ENCODE assay signal across 29 cellular contexts in the genomic region with DNA sequence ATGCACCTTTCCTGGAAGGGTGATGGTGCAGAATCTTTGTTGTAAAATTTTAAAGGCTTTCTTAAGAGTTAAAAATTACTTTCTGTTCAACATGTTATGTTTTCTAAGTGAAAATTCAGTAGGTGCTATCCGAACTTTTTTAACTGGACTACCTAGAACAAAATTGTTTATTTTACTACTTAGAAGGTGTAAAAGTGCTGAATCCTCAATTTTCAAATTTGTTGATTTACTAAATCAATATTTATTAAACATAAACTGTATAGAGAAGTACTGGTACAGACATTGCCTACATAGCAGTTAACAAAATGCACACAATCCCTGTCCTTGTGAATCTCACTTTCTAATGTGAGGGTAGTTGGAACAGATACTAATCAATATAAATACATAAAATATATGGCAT.
"Had no signal": no experiment of that assay in that cellular context is flagged by ENCODE, and none has a peak within 500 bp of the region (broad histone marks: within the 10 kb centered on the region; RNA-seq: fewer than 3 reads in every experiment).

No MANE protein-coding gene starts in this region.

- H3K36me3 Mint-ChIP-seq: stimulated activated effector memory CD8-positive, alpha-beta T cell treated with anti-CD3 and anti-CD28 coated beads, Interleukin-12 subunit alpha, Interleukin-12 subunit beta, amount 100 ng/mL, for 72 hours; stimulated activated memory B cell treated with anti-CD40 and anti-IgM and Interleukin-4, amounts not matched to agents 10 μg/mL and 1 μg/mL and 100 μg/mL, for 72 hours; stimulated activated naive B cell treated with anti-CD40 and anti-IgM and Interleukin-4, amounts not matched to agents 10 μg/mL and 1 μg/mL and 100 μg/mL, for 72 hours; type B pancreatic cell had no signal

- H3K9me3 Mint-ChIP-seq: stimulated activated effector memory CD8-positive, alpha-beta T cell treated with anti-CD3 and anti-CD28 coated beads, Interleukin-12 subunit alpha, Interleukin-12 subunit beta, amount 100 ng/mL, for 72 hours; stimulated activated memory B cell treated with anti-CD40 and anti-IgM and Interleukin-4, amounts not matched to agents 10 μg/mL and 1 μg/mL and 100 μg/mL, for 72 hours; stimulated activated naive B cell treated with anti-CD40 and anti-IgM and Interleukin-4, amounts not matched to agents 10 μg/mL and 1 μg/mL and 100 μg/mL, for 72 hours; stimulated activated naive CD8-positive, alpha-beta T cell treated with anti-CD3 and anti-CD28 coated beads, Interleukin-15, amount 100 ng/mL, for 72 hours; stimulated activated naive CD8-positive, alpha-beta T cell treated with anti-CD3 and anti-CD28 coated beads, Interleukin-15, Interleukin-2, amounts not matched to agents 100 ng/mL and 50 ng/mL, for 24 hours; type B pancreatic cell had no signal

- H3K27ac Mint-ChIP-seq: stimulated activated effector memory CD8-positive, alpha-beta T cell treated with anti-CD3 and anti-CD28 coated beads, Interleukin-12 subunit alpha, Interleukin-12 subunit beta, amount 100 ng/mL, for 72 hours; stimulated activated memory B cell treated with anti-CD40 and anti-IgM and Interleukin-4, amounts not matched to agents 10 μg/mL and 1 μg/mL and 100 μg/mL, for 72 hours; stimulated activated naive B cell treated with anti-CD40 and anti-IgM and Interleukin-4, amounts not matched to agents 10 μg/mL and 1 μg/mL and 100 μg/mL, for 72 hours; stimulated activated naive CD8-positive, alpha-beta T cell treated with anti-CD3 and anti-CD28 coated beads, Interleukin-15, Interleukin-2, amounts not matched to agents 100 ng/mL and 50 ng/mL, for 24 hours; type B pancreatic cell had no signal

- H3K4me1 ChIP-seq: suprapubic skin, testis, thyroid gland, tibial nerve, transverse colon, upper lobe of left lung, upper lobe of right lung, uterus, vagina had no signal

- FAIRE-seq: urothelium cell line had no signal

- H3K27me3 ChIP-seq: stomach, suprapubic skin, testis, thyroid gland, tibial artery, tibial nerve, transverse colon, upper lobe of left lung, upper lobe of right lung, uterus, vagina had no signal

- ATAC-seq: stimulated activated effector memory CD8-positive, alpha-beta T cell treated with anti-CD3 and anti-CD28 coated beads, Interleukin-12 subunit alpha, Interleukin-12 subunit beta, amount 100 ng/mL, for 72 hours; stimulated activated memory B cell treated with anti-CD40 and anti-IgM and Interleukin-4, amounts not matched to agents 10 μg/mL and 1 μg/mL and 100 μg/mL, for 72 hours; stimulated activated naive B cell treated with anti-CD40 and anti-IgM and Interleukin-4, amounts not matched to agents 10 μg/mL and 1 μg/mL and 100 μg/mL, for 72 hours; stimulated activated naive CD8-positive, alpha-beta T cell treated with anti-CD3 and anti-CD28 coated beads, Interleukin-15, amount 100 ng/mL, for 72 hours; stimulated activated naive CD8-positive, alpha-beta T cell treated with anti-CD3 and anti-CD28 coated beads, Interleukin-15, Interleukin-2, amounts not matched to agents 100 U/mL and 50 U/mL, for 24 hours; upper lobe of right lung had no signal

- H3K4me1 Mint-ChIP-seq: stimulated activated effector memory CD8-positive, alpha-beta T cell treated with anti-CD3 and anti-CD28 coated beads, Interleukin-12 subunit alpha, Interleukin-12 subunit beta, amount 100 ng/mL, for 72 hours; stimulated activated memory B cell treated with anti-CD40 and anti-IgM and Interleukin-4, amounts not matched to agents 10 μg/mL and 1 μg/mL and 100 μg/mL, for 72 hours; stimulated activated naive CD8-positive, alpha-beta T cell treated with anti-CD3 and anti-CD28 coated beads, Interleukin-15, amount 100 ng/mL, for 72 hours had no signal

- H3K9me3 ChIP-seq: stomach, suprapubic skin, testis, thoracic aorta, thyroid gland, tibial artery, tibial nerve, transverse colon, upper lobe of left lung, upper lobe of right lung, uterus, vagina had no signal

- H3K36me3 ChIP-seq: stomach, suprapubic skin, thoracic aorta, thyroid gland, tibial artery, tibial nerve, transverse colon, upper lobe of left lung, upper lobe of right lung, uterus, vagina had no signal

- DNase-seq: stimulated activated CD4-positive, alpha-beta T cell treated with anti-CD3 and anti-CD28 coated beads, Interleukin-2, amount 100 ng/mL, for 48 hours; stimulated activated CD4-positive, alpha-beta T cell treated with anti-CD3 and anti-CD28 coated beads, Interleukin-4, amount 100 ng/mL, for 1 hour; stimulated activated CD4-positive, alpha-beta T cell treated with anti-CD3 and anti-CD28 coated beads, Interleukin-4, amount 100 ng/mL, for 24 hours; stimulated activated CD4-positive, alpha-beta T cell treated with anti-CD3 and anti-CD28 coated beads, Interleukin-4, amount 100 ng/mL, for 4 hours; stimulated activated CD8-positive, alpha-beta memory T cell treated with anti-CD3 and anti-CD28 coated beads, Interleukin-4, amount 100 ng/mL, for 48 hours; stimulated activated naive B cell treated with anti-CD40 and anti-IgM and Interleukin-4, amounts not matched to agents 10 μg/mL and 1 μg/mL and 100 μg/mL, for 72 hours; stimulated activated naive CD4-positive, alpha-beta T cell; stimulated activated naive CD4-positive, alpha-beta T cell treated with Interleukin-2 at 50 U/mL for 16 hours; stimulated activated naive CD8-positive, alpha-beta T cell treated with anti-CD3 and anti-CD28 coated beads, Interleukin-15, amount 100 ng/mL, for 72 hours; stimulated activated naive CD8-positive, alpha-beta T cell treated with anti-CD3 and anti-CD28 coated beads, Interleukin-15, Interleukin-2, amounts not matched to agents 100 U/mL and 50 U/mL, for 24 hours; stomach; substantia nigra; testis; thyroid gland; tibial artery; transverse colon; trophoblast cell; upper lobe of left lung; upper lobe of right lung; uterus had no signal

- H3K4me3 Mint-ChIP-seq: stimulated activated effector memory CD8-positive, alpha-beta T cell treated with anti-CD3 and anti-CD28 coated beads, Interleukin-12 subunit alpha, Interleukin-12 subunit beta, amount 100 ng/mL, for 72 hours; stimulated activated memory B cell treated with anti-CD40 and anti-IgM and Interleukin-4, amounts not matched to agents 10 μg/mL and 1 μg/mL and 100 μg/mL, for 72 hours; stimulated activated naive B cell treated with anti-CD40 and anti-IgM and Interleukin-4, amounts not matched to agents 10 μg/mL and 1 μg/mL and 100 μg/mL, for 72 hours; stimulated activated naive CD8-positive, alpha-beta T cell treated with anti-CD3 and anti-CD28 coated beads, Interleukin-15, amount 100 ng/mL, for 72 hours; stimulated activated naive CD8-positive, alpha-beta T cell treated with anti-CD3 and anti-CD28 coated beads, Interleukin-15, Interleukin-2, amounts not matched to agents 100 ng/mL and 50 ng/mL, for 24 hours; type B pancreatic cell had no signal

- H3K4me3 ChIP-seq: stomach, suprapubic skin, testis, thoracic aorta, thyroid gland, tibial artery, tibial nerve, transverse colon, upper lobe of left lung, upper lobe of right lung, uterus, vagina had no signal

- H3K27ac ChIP-seq: stomach, suprapubic skin, testis, thoracic aorta, thyroid gland, tibial artery, tibial nerve, transverse colon, upper lobe of left lung, upper lobe of right lung, uterus, vagina had no signal
